Comparison of ENCODE assay signal across 9 cellular contexts in genomic region chr12:114685320-114685781, GRCh38. TPM values are rescaled to one million over a fixed set of nuclear protein-coding genes. Genes with fewer than 3 reads are reported as not detected.
DNase-seq lines count a peak whose midpoint lies in the region; ATAC-seq and TF ChIP-seq lines count a peak whose summit lies in the region.
"Had no signal": no experiment of that assay in that cellular context is flagged by ENCODE, and none has a peak within 500 bp of the region (broad histone marks: within the 10 kb centered on the region; RNA-seq: fewer than 3 reads in every experiment).

No MANE protein-coding gene starts in this region.

- POLR2A ChIA-PET in AG04449 (lab: Yijun Ruan, JAX) = interaction anchor here (0.6 to 2.8 kb wide), 8 partner anchors 11 to 669 kb away, joined by 3 to 47 read pairs (median 12); no protein-coding TSS in a partner anchor
- POLR2A ChIA-PET in naive thymus-derived CD4-positive, alpha-beta T cell (lab: Charles Lee) = no interaction called here

- CTCF ChIA-PET in AG04449 (lab: Yijun Ruan, JAX) = interaction anchor here (1.5 to 5.6 kb wide), 5 partner anchors 10 to 1067 kb away, joined by 3 to 42 read pairs (median 7); no protein-coding TSS in a partner anchor
- CTCF ChIA-PET in naive thymus-derived CD4-positive, alpha-beta T cell (lab: Charles Lee) = no interaction called here

- peaks cover 85 to 95% (median 91%) of the 10 kb centered on the region in 5 donors for H3K27me3 Mint-ChIP-seq in naive thymus-derived CD4-positive, alpha-beta T cell

- no peaks in the 10 kb centered on the region for H3K9me3 ChIP-seq in HAP-1
- no peaks in the 10 kb centered on the region for H3K9me3 ChIP-seq in duodenal mucosa (ENCODE audit: control insufficient read depth in 1 of 2, low read length in 2 of 2)
- H3K9me3 ChIP-seq in naive thymus-derived CD4-positive, alpha-beta T cell (ENCODE audit: control insufficient read depth in 2 of 3, low read length in 3 of 3) = peaks cover 0 to 3% (median 0%) of the 10 kb centered on the region in 3 experiments

- in situ Hi-C loops in HAP-1 (cut with MboI; ENCODE audit: low sequenced_read_pairs) = no loop called here

- H3K4me3 ChIP-seq in AG04449 (ENCODE audit: low read depth, low read length) (peak overlapping the region; percentile 80), HAP-1 (peak overlapping the region; percentile 56; the same call in 1 of the 2 replicates), duodenal mucosa (ENCODE audit: low read depth in 1 of 2, low read length in 2 of 2) (peak overlapping the region; percentile 78 to 84)
- no peak overlapping the region for H3K4me3 ChIP-seq in naive thymus-derived CD4-positive, alpha-beta T cell (ENCODE audit: low read length)

- H3K9me3 Mint-ChIP-seq in naive thymus-derived CD4-positive, alpha-beta T cell = peaks cover 2 to 34% (median 14%) of the 10 kb centered on the region in 11 donors
- H3K9me3 Mint-ChIP-seq: dendritic cell treated with granulocyte-macrophage colony-stimulating factor and Interleukin-4, amounts not matched to agents 40 ng/mL and 50 ng/mL, for 4 days had no signal

- peak overlapping the region; percentile 33 to 93 (median 64) for H3K4me3 Mint-ChIP-seq in naive thymus-derived CD4-positive, alpha-beta T cell

- peaks cover 0 to 12% (median 4%) of the 10 kb centered on the region in 5 donors for H3K36me3 Mint-ChIP-seq in naive thymus-derived CD4-positive, alpha-beta T cell

- no peak for ATAC-seq in naive thymus-derived CD4-positive, alpha-beta T cell

- H3K27ac Mint-ChIP-seq in naive thymus-derived CD4-positive, alpha-beta T cell = peak overlapping the region in 1 of 9 donors; percentile 62
- H3K27ac Mint-ChIP-seq: dendritic cell treated with granulocyte-macrophage colony-stimulating factor and Interleukin-4, amounts not matched to agents 40 ng/mL and 50 ng/mL, for 4 days had no signal

- H3K4me1 Mint-ChIP-seq in naive thymus-derived CD4-positive, alpha-beta T cell = peaks cover 13 to 54% (median 37%) of the 10 kb centered on the region in 7 donors

- peaks cover 10% of the 10 kb centered on the region for H3K4me1 ChIP-seq in HAP-1
- peaks cover 4 to 10% of the 10 kb centered on the region in 2 donors for H3K4me1 ChIP-seq in duodenal mucosa (ENCODE audit: control insufficient read depth in 1 of 2, insufficient read depth in 2 of 2, low read length in 2 of 2)
- H3K4me1 ChIP-seq in naive thymus-derived CD4-positive, alpha-beta T cell (ENCODE audit: control insufficient read depth in 2 of 2, insufficient read depth in 2 of 2, low read length in 2 of 2) = peaks cover 0 to 8% of the 10 kb centered on the region in 2 donors

- intact Hi-C loops in naive thymus-derived CD4-positive, alpha-beta T cell (cut with micrococcal nuclease) = loop anchor here in 1 of 2 donors (10.0 kb wide), 1 partner anchor 241 kb away; no protein-coding TSS in a partner anchor

- no peak for DNase-seq in AG04449 (ENCODE audit: low read depth, low spot score)
- no peak for DNase-seq in HAP-1 (ENCODE audit: low spot score in 2 of 2)
- DNase-seq in naive thymus-derived CD4-positive, alpha-beta T cell = no peak
- DNase-seq in GM03348 (ENCODE audit: low spot score) = no peak
- no peak for DNase-seq in GM19240 (ENCODE audit: insufficient read length, low spot score)
- DNase-seq in stimulated activated naive CD4-positive, alpha-beta T cell (lab: John Stamatoyannopoulos, UW) = no peak
- no peak for DNase-seq in NCI-H2081 treated with DMSO at 0.1 percent for 48 hours (lab: John Stamatoyannopoulos, UW)

- H3K9ac ChIP-seq in duodenal mucosa (ENCODE audit: low read depth in 1 of 2, low read length in 2 of 2) = peak overlapping the region; percentile 52 to 86

- H3K27me3 ChIP-seq in HAP-1 (ENCODE audit: low read depth) (no peaks in the 10 kb centered on the region), duodenal mucosa (ENCODE audit: control insufficient read depth in 1 of 2, insufficient read depth in 2 of 2, low read length in 2 of 2) (peaks cover 9 to 43% of the 10 kb centered on the region in 2 donors)
- H3K27me3 ChIP-seq in naive thymus-derived CD4-positive, alpha-beta T cell (ENCODE audit: control insufficient read depth in 2 of 2, insufficient read depth in 2 of 2, low read length in 2 of 2) = peaks cover 0 to 37% of the 10 kb centered on the region in 2 donors

- H3K36me3 ChIP-seq in HAP-1 (replicated peaks) (0 out of 2 replicates have a peak, but pooled peaks cover under 1% of the 10 kb centered on the region), duodenal mucosa (ENCODE audit: control insufficient read depth in 1 of 2, insufficient read depth in 2 of 2, low read length in 2 of 2) (peaks cover 0 to 3% of the 10 kb centered on the region in 2 donors)
- H3K36me3 ChIP-seq in naive thymus-derived CD4-positive, alpha-beta T cell (ENCODE audit: control insufficient read depth in 2 of 3, insufficient read depth in 3 of 3, low read length in 3 of 3) = no peaks in the 10 kb centered on the region

- peak overlapping the region; percentile 93 for H3K27ac ChIP-seq in duodenal mucosa (ENCODE audit: low read depth, low read length)
- H3K27ac ChIP-seq in naive thymus-derived CD4-positive, alpha-beta T cell (ENCODE audit: low read depth, low read length) = no peak overlapping the region

- TF ChIP-seq CTCF in AG04449 (IDR thresholded peaks at IDR 0.05; ENCODE audit: insufficient read depth, low read length, missing control alignments) = no peak

RNA-seq across cellular contexts. Expression of gene TBX3, which starts 1.4 kb away (rescaled TPM):
- total RNA-seq in naive thymus-derived CD4-positive, alpha-beta T cell = not detected
- not detected for polyA plus RNA-seq in naive thymus-derived CD4-positive, alpha-beta T cell
